Comparison of ENCODE assay signal across 1 cellular context in the genomic region with DNA sequence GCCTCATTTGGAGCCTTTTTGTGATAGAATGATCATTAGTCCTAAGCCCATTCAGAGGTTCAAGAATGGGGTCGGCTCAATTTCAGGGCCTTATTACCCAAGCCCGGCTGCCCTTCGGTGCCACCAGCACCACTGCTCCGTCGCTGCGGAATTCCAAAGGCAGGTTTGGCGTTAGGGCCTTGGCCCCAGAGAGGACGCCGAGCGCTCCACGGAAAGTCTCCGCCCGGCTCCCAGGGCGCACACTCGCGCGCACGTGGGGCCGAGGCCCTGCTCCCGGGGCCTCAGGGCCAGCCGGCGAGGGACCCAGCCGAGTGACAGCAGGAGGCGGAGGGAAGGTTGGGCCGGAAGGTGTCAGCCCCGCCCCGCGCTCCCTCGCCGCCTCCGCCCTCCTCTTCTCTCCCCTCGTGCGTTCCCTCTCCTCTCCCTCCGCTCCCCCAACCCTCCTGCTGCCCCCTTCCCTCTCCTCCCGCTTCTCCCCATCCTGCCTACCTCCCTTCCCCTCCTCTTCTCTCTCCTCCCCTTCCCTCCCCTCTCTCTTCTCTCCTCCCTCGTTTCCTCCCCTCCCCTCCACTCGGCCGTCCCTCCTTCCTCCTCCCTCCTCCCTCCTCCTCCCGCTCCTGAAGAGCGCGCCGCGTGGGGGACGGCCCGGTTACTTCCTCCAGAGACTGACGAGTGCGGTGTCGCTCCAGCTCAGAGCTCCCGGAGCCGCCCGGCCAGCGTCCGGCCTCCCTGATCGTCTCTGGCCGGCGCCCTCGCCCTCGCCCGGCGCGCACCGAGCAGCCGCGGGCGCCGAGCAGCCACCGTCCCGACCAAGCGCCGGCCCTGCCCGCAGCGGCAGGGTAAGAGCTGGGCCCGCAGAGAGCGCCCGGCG.
TF ChIP-seq lines count a peak whose summit lies in the region.

A gene (plus strand): TSS at position 648 of the 871 bp plus-strand sequence. CDS start 4,106 bp downstream, outside the sequence.

TF ChIP-seq in K562, 482 proteins besides CTCF, POLR2A, EP300 and RAD21 (continued from another document and continues in another):
- TF ChIP-seq YY1 (IDR thresholded peaks at IDR 0.05; ENCODE audit: borderline replicate concordance in 1 of 3, control insufficient read depth in 1 of 3, extremely low read depth in 1 of 3, insufficient read depth in 3 of 3, insufficient read length in 1 of 3, insufficient replicate concordance in 2 of 3, low read depth in 1 of 3, low read length in 2 of 3) (peak in 1 of 3 experiments; percentile 26), KLF10 (CRISPR knock-in tag; IDR thresholded peaks at IDR 0.05) (no peak), NR2C1 (IDR thresholded peaks at IDR 0.05) (no peak), NR2C1 (tag; IDR thresholded peaks at IDR 0.05) (no peak), ARID2 (IDR thresholded peaks at IDR 0.05) (peak; percentile 63), SMC3 (conservative IDR thresholded peaks at IDR 0.05; ENCODE audit: insufficient read depth, low read depth, low read length) (0 out of 2 replicates have a peak, but pooled peaks have one; percentile 2), CBFA2T2 (conservative IDR thresholded peaks at IDR 0.05) (peak; percentile 16; the same call in 1 of the 2 replicates), FOXP1 (CRISPR knock-in tag; IDR thresholded peaks at IDR 0.05) (no peak), ZEB2 (IDR thresholded peaks at IDR 0.05) (peak; percentile 66; the same call in 1 of the 2 replicates), GABPA (tag; conservative IDR thresholded peaks at IDR 0.05; ENCODE audit: low read depth) (peak; percentile 72), HIVEP1 (CRISPR knock-in tag; IDR thresholded peaks at IDR 0.05) (0 out of 2 replicates have a peak, but pooled peaks have one; percentile 34), HNRNPUL1 (IDR thresholded peaks at IDR 0.05; ENCODE audit: low read length) (no peak), SRF (CRISPR knock-in tag; IDR thresholded peaks at IDR 0.05) (0 out of 4 replicates have a peak, but pooled peaks of 1 of the 2 experiments have one; percentile 41), RUNX1 (IDR thresholded peaks at IDR 0.05; ENCODE audit: low read depth) (no peak), U2AF1 (optimal IDR thresholded peaks at IDR 0.05; ENCODE audit: low read depth, low read length) (no peak)
- TF ChIP-seq, protein P1, sequence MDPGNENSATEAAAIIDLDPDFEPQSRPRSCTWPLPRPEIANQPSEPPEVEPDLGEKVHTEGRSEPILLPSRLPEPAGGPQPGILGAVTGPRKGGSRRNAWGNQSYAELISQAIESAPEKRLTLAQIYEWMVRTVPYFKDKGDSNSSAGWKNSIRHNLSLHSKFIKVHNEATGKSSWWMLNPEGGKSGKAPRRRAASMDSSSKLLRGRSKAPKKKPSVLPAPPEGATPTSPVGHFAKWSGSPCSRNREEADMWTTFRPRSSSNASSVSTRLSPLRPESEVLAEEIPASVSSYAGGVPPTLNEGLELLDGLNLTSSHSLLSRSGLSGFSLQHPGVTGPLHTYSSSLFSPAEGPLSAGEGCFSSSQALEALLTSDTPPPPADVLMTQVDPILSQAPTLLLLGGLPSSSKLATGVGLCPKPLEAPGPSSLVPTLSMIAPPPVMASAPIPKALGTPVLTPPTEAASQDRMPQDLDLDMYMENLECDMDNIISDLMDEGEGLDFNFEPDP (CRISPR knock-in tag; IDR thresholded peaks at IDR 0.05): no peak
- TF ChIP-seq, protein P2, sequence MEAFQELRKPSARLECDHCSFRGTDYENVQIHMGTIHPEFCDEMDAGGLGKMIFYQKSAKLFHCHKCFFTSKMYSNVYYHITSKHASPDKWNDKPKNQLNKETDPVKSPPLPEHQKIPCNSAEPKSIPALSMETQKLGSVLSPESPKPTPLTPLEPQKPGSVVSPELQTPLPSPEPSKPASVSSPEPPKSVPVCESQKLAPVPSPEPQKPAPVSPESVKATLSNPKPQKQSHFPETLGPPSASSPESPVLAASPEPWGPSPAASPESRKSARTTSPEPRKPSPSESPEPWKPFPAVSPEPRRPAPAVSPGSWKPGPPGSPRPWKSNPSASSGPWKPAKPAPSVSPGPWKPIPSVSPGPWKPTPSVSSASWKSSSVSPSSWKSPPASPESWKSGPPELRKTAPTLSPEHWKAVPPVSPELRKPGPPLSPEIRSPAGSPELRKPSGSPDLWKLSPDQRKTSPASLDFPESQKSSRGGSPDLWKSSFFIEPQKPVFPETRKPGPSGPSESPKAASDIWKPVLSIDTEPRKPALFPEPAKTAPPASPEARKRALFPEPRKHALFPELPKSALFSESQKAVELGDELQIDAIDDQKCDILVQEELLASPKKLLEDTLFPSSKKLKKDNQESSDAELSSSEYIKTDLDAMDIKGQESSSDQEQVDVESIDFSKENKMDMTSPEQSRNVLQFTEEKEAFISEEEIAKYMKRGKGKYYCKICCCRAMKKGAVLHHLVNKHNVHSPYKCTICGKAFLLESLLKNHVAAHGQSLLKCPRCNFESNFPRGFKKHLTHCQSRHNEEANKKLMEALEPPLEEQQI (IDR thresholded peaks at IDR 0.05): no peak
- TF ChIP-seq, protein P3, sequence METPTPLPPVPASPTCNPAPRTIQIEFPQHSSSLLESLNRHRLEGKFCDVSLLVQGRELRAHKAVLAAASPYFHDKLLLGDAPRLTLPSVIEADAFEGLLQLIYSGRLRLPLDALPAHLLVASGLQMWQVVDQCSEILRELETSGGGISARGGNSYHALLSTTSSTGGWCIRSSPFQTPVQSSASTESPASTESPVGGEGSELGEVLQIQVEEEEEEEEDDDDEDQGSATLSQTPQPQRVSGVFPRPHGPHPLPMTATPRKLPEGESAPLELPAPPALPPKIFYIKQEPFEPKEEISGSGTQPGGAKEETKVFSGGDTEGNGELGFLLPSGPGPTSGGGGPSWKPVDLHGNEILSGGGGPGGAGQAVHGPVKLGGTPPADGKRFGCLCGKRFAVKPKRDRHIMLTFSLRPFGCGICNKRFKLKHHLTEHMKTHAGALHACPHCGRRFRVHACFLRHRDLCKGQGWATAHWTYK (CRISPR knock-in tag; IDR thresholded peaks at IDR 0.05): peak; percentile 42; the same call in 1 of the 2 replicates
- TF ChIP-seq, protein P4, sequence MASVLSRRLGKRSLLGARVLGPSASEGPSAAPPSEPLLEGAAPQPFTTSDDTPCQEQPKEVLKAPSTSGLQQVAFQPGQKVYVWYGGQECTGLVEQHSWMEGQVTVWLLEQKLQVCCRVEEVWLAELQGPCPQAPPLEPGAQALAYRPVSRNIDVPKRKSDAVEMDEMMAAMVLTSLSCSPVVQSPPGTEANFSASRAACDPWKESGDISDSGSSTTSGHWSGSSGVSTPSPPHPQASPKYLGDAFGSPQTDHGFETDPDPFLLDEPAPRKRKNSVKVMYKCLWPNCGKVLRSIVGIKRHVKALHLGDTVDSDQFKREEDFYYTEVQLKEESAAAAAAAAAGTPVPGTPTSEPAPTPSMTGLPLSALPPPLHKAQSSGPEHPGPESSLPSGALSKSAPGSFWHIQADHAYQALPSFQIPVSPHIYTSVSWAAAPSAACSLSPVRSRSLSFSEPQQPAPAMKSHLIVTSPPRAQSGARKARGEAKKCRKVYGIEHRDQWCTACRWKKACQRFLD (CRISPR knock-in tag; IDR thresholded peaks at IDR 0.05): peak; percentile 20; the same call in 1 of the 2 replicates
- TF ChIP-seq, protein P5, sequence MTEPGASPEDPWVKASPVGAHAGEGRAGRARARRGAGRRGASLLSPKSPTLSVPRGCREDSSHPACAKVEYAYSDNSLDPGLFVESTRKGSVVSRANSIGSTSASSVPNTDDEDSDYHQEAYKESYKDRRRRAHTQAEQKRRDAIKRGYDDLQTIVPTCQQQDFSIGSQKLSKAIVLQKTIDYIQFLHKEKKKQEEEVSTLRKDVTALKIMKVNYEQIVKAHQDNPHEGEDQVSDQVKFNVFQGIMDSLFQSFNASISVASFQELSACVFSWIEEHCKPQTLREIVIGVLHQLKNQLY (CRISPR knock-in tag; conservative IDR thresholded peaks at IDR 0.05): no peak
- TF ChIP-seq, protein P6, sequence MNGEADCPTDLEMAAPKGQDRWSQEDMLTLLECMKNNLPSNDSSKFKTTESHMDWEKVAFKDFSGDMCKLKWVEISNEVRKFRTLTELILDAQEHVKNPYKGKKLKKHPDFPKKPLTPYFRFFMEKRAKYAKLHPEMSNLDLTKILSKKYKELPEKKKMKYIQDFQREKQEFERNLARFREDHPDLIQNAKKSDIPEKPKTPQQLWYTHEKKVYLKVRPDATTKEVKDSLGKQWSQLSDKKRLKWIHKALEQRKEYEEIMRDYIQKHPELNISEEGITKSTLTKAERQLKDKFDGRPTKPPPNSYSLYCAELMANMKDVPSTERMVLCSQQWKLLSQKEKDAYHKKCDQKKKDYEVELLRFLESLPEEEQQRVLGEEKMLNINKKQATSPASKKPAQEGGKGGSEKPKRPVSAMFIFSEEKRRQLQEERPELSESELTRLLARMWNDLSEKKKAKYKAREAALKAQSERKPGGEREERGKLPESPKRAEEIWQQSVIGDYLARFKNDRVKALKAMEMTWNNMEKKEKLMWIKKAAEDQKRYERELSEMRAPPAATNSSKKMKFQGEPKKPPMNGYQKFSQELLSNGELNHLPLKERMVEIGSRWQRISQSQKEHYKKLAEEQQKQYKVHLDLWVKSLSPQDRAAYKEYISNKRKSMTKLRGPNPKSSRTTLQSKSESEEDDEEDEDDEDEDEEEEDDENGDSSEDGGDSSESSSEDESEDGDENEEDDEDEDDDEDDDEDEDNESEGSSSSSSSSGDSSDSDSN (IDR thresholded peaks at IDR 0.05; ENCODE audit: borderline replicate concordance in 1 of 2, low read depth in 2 of 2, low read length in 2 of 2): peak; percentile 96 to 98
- TF ChIP-seq, protein P7, sequence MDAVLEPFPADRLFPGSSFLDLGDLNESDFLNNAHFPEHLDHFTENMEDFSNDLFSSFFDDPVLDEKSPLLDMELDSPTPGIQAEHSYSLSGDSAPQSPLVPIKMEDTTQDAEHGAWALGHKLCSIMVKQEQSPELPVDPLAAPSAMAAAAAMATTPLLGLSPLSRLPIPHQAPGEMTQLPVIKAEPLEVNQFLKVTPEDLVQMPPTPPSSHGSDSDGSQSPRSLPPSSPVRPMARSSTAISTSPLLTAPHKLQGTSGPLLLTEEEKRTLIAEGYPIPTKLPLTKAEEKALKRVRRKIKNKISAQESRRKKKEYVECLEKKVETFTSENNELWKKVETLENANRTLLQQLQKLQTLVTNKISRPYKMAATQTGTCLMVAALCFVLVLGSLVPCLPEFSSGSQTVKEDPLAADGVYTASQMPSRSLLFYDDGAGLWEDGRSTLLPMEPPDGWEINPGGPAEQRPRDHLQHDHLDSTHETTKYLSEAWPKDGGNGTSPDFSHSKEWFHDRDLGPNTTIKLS (IDR thresholded peaks at IDR 0.05; ENCODE audit: borderline replicate concordance, low read depth): peak; percentile 12; the same call in 1 of the 2 replicates
- TF ChIP-seq, protein P8, sequence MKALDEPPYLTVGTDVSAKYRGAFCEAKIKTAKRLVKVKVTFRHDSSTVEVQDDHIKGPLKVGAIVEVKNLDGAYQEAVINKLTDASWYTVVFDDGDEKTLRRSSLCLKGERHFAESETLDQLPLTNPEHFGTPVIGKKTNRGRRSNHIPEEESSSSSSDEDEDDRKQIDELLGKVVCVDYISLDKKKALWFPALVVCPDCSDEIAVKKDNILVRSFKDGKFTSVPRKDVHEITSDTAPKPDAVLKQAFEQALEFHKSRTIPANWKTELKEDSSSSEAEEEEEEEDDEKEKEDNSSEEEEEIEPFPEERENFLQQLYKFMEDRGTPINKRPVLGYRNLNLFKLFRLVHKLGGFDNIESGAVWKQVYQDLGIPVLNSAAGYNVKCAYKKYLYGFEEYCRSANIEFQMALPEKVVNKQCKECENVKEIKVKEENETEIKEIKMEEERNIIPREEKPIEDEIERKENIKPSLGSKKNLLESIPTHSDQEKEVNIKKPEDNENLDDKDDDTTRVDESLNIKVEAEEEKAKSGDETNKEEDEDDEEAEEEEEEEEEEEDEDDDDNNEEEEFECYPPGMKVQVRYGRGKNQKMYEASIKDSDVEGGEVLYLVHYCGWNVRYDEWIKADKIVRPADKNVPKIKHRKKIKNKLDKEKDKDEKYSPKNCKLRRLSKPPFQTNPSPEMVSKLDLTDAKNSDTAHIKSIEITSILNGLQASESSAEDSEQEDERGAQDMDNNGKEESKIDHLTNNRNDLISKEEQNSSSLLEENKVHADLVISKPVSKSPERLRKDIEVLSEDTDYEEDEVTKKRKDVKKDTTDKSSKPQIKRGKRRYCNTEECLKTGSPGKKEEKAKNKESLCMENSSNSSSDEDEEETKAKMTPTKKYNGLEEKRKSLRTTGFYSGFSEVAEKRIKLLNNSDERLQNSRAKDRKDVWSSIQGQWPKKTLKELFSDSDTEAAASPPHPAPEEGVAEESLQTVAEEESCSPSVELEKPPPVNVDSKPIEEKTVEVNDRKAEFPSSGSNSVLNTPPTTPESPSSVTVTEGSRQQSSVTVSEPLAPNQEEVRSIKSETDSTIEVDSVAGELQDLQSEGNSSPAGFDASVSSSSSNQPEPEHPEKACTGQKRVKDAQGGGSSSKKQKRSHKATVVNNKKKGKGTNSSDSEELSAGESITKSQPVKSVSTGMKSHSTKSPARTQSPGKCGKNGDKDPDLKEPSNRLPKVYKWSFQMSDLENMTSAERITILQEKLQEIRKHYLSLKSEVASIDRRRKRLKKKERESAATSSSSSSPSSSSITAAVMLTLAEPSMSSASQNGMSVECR (CRISPR knock-in tag; IDR thresholded peaks at IDR 0.05): peak; percentile 62; the same call in 1 of the 2 replicates
- TF ChIP-seq, protein P9, sequence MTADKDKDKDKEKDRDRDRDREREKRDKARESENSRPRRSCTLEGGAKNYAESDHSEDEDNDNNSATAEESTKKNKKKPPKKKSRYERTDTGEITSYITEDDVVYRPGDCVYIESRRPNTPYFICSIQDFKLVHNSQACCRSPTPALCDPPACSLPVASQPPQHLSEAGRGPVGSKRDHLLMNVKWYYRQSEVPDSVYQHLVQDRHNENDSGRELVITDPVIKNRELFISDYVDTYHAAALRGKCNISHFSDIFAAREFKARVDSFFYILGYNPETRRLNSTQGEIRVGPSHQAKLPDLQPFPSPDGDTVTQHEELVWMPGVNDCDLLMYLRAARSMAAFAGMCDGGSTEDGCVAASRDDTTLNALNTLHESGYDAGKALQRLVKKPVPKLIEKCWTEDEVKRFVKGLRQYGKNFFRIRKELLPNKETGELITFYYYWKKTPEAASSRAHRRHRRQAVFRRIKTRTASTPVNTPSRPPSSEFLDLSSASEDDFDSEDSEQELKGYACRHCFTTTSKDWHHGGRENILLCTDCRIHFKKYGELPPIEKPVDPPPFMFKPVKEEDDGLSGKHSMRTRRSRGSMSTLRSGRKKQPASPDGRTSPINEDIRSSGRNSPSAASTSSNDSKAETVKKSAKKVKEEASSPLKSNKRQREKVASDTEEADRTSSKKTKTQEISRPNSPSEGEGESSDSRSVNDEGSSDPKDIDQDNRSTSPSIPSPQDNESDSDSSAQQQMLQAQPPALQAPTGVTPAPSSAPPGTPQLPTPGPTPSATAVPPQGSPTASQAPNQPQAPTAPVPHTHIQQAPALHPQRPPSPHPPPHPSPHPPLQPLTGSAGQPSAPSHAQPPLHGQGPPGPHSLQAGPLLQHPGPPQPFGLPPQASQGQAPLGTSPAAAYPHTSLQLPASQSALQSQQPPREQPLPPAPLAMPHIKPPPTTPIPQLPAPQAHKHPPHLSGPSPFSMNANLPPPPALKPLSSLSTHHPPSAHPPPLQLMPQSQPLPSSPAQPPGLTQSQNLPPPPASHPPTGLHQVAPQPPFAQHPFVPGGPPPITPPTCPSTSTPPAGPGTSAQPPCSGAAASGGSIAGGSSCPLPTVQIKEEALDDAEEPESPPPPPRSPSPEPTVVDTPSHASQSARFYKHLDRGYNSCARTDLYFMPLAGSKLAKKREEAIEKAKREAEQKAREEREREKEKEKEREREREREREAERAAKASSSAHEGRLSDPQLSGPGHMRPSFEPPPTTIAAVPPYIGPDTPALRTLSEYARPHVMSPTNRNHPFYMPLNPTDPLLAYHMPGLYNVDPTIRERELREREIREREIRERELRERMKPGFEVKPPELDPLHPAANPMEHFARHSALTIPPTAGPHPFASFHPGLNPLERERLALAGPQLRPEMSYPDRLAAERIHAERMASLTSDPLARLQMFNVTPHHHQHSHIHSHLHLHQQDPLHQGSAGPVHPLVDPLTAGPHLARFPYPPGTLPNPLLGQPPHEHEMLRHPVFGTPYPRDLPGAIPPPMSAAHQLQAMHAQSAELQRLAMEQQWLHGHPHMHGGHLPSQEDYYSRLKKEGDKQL (CRISPR knock-in tag; IDR thresholded peaks at IDR 0.05; ENCODE audit: borderline replicate concordance): 0 out of 2 replicates have a peak, but pooled peaks have one; percentile 79
